Comparison of ENCODE assay signal across 15 cellular contexts in genomic region chr4:142566243-142566642, GRCh38.
DNase-seq lines count a peak whose midpoint lies in the region; ATAC-seq and TF ChIP-seq lines count a peak whose summit lies in the region.
"Had no signal": no experiment of that assay in that cellular context is flagged by ENCODE, and none has a peak within 500 bp of the region (broad histone marks: within the 10 kb centered on the region; RNA-seq: fewer than 3 reads in every experiment).

No MANE protein-coding gene starts in this region.

- H3K27ac ChIP-seq in spleen, result peak overlapping the region in 7 of 8 donors; percentile 24 to 78 (median 52)
- no peak overlapping the region for H3K27ac ChIP-seq in ovary
- H3K27ac ChIP-seq: GM23248 had no signal

- H3K4me1 ChIP-seq in spleen (peaks cover 0 to 7% (median 3%) of the 10 kb centered on the region in 6 donors), ovary (ENCODE audit: insufficient read depth) (no peaks in the 10 kb centered on the region), Caco-2 (peaks cover 42% of the 10 kb centered on the region)

- H3K36me3 ChIP-seq in spleen (no peaks in the 10 kb centered on the region), ovary (no peaks in the 10 kb centered on the region), Caco-2 (ENCODE audit: control insufficient read depth, insufficient read depth, low read length) (no peaks in the 10 kb centered on the region)

- H3K4me3 Mint-ChIP-seq in T-helper 2 cell treated with Interferon-gamma antibody and Interleukin-4, amounts not matched to agents 5 μg/mL and 100 μg/mL, for 36 hours, result peak overlapping the region; percentile 88
- H3K4me3 Mint-ChIP-seq in activated CD4-positive, alpha-beta memory T cell treated with anti-CD3 and anti-CD28 coated beads, Interleukin-2, amount 10 ng/mL, durations not matched to agents 7 days and 5 days, result peak overlapping the region; percentile 82
- H3K4me3 Mint-ChIP-seq in effector memory CD8-positive, alpha-beta T cell, result peak overlapping the region; percentile 60 to 82
- H3K4me3 Mint-ChIP-seq in Caco-2 (ENCODE audit: unreplicated experiment), result no peak overlapping the region
- H3K4me3 Mint-ChIP-seq: nephron had no signal

- TF ChIP-seq POLR2A in spleen (IDR thresholded peaks at IDR 0.05) (no peak), ovary (IDR thresholded peaks at IDR 0.05) (no peak)

- no peaks in the 10 kb centered on the region for H3K9me3 ChIP-seq in spleen
- no peaks in the 10 kb centered on the region for H3K9me3 ChIP-seq in ovary
- no peaks in the 10 kb centered on the region for H3K9me3 ChIP-seq in Caco-2

- peaks cover 54% of the 10 kb centered on the region for H3K4me1 Mint-ChIP-seq in T-helper 2 cell treated with Interferon-gamma antibody and Interleukin-4, amounts not matched to agents 5 μg/mL and 100 μg/mL, for 36 hours (ENCODE audit: low read depth)
- peaks cover 62% of the 10 kb centered on the region for H3K4me1 Mint-ChIP-seq in activated CD4-positive, alpha-beta memory T cell treated with anti-CD3 and anti-CD28 coated beads, Interleukin-2, amount 10 ng/mL, durations not matched to agents 7 days and 5 days
- peaks cover 14 to 35% of the 10 kb centered on the region in 2 donors for H3K4me1 Mint-ChIP-seq in effector memory CD8-positive, alpha-beta T cell (ENCODE audit: low read depth in 2 of 2)
- H3K4me1 Mint-ChIP-seq in Caco-2 (ENCODE audit: low read depth, unreplicated experiment), result peaks cover 19% of the 10 kb centered on the region

- intact Hi-C loops in spleen (cut with DNase I; ENCODE audit: low total_unique reads) (no loop called here), ovary (cut with DNase I) (no loop called here), Caco-2 (cut with micrococcal nuclease; ENCODE audit: unreplicated experiment) (loop anchor here (5.0 to 10.0 kb wide), 2 partner anchors 89 to 441 kb away; no protein-coding TSS in a partner anchor)

- CTCF ChIA-PET in activated CD4-positive, alpha-beta memory T cell treated with anti-CD3 and anti-CD28 coated beads, Interleukin-2, amount 10 ng/mL, durations not matched to agents 7 days and 5 days (lab: Charles Lee), result interaction anchor here (1.3 to 4.9 kb wide), 7 partner anchors 9 to 306 kb away, joined by 3 to 70 read pairs (median 10); no protein-coding TSS in a partner anchor
- CTCF ChIA-PET in Caco-2 (lab: Charles Lee), result no interaction called here

- H3K36me3 Mint-ChIP-seq in T-helper 2 cell treated with Interferon-gamma antibody and Interleukin-4, amounts not matched to agents 5 μg/mL and 100 μg/mL, for 36 hours (ENCODE audit: low read depth), result peaks cover 5% of the 10 kb centered on the region
- peaks cover 7% of the 10 kb centered on the region for H3K36me3 Mint-ChIP-seq in activated CD4-positive, alpha-beta memory T cell treated with anti-CD3 and anti-CD28 coated beads, Interleukin-2, amount 10 ng/mL, durations not matched to agents 7 days and 5 days (ENCODE audit: low read depth)
- no peaks in the 10 kb centered on the region for H3K36me3 Mint-ChIP-seq in effector memory CD8-positive, alpha-beta T cell (ENCODE audit: insufficient read depth)
- H3K36me3 Mint-ChIP-seq in Caco-2 (ENCODE audit: insufficient read depth, unreplicated experiment), result peaks cover 7% of the 10 kb centered on the region

- no peak for TF ChIP-seq EP300 in ovary (IDR thresholded peaks at IDR 0.05)

- H3K27me3 Mint-ChIP-seq in T-helper 2 cell treated with Interferon-gamma antibody and Interleukin-4, amounts not matched to agents 5 μg/mL and 100 μg/mL, for 36 hours (ENCODE audit: low read depth), result no peaks in the 10 kb centered on the region
- no peaks in the 10 kb centered on the region for H3K27me3 Mint-ChIP-seq in activated CD4-positive, alpha-beta memory T cell treated with anti-CD3 and anti-CD28 coated beads, Interleukin-2, amount 10 ng/mL, durations not matched to agents 7 days and 5 days
- H3K27me3 Mint-ChIP-seq in effector memory CD8-positive, alpha-beta T cell, result no peaks in the 10 kb centered on the region
- no peaks in the 10 kb centered on the region for H3K27me3 Mint-ChIP-seq in Caco-2 (ENCODE audit: insufficient read depth, unreplicated experiment)

- BruUV-seq in Caco-2 (replicated peaks; lab: Mats Ljungman, UMichigan), result no TSS peak

- no peak for ATAC-seq in effector memory CD8-positive, alpha-beta T cell (replicated peaks)
- no peak for ATAC-seq in HG02852 (IDR thresholded peaks at IDR 0.05; ENCODE audit: unreplicated experiment)
- ATAC-seq: K562, left cardiac atrium, right cardiac atrium had no signal

- POLR2A ChIA-PET in activated CD4-positive, alpha-beta memory T cell treated with anti-CD3 and anti-CD28 coated beads, Interleukin-2, amount 10 ng/mL, durations not matched to agents 7 days and 5 days (lab: Charles Lee), result interaction anchor here (1.0 to 4.9 kb wide), 16 partner anchors 9 to 279 kb away, joined by 3 to 146 read pairs (median 6); partner anchors contain the start of gene INPP4B
- POLR2A ChIA-PET in Caco-2 (lab: Charles Lee), result no interaction called here

- H3K9me3 Mint-ChIP-seq in T-helper 2 cell treated with Interferon-gamma antibody and Interleukin-4, amounts not matched to agents 5 μg/mL and 100 μg/mL, for 36 hours, result peaks cover 5% of the 10 kb centered on the region
- H3K9me3 Mint-ChIP-seq in activated CD4-positive, alpha-beta memory T cell treated with anti-CD3 and anti-CD28 coated beads, Interleukin-2, amount 10 ng/mL, durations not matched to agents 7 days and 5 days, result no peaks in the 10 kb centered on the region
- H3K9me3 Mint-ChIP-seq in effector memory CD8-positive, alpha-beta T cell, result no peaks in the 10 kb centered on the region
- H3K9me3 Mint-ChIP-seq in Caco-2 (ENCODE audit: unreplicated experiment), result peaks cover 10% of the 10 kb centered on the region

- no peak for DNase-seq in T-helper 2 cell treated with Interferon-gamma antibody and Interleukin-4, amounts not matched to agents 5 μg/mL and 100 μg/mL, for 36 hours (ENCODE audit: low spot score)
- DNase-seq in T-helper 2 cell (no peak), spleen (no peak), ovary (no peak), Caco-2 (no peak)
- DNase-seq in activated CD4-positive, alpha-beta memory T cell treated with anti-CD3 and anti-CD28 coated beads, Interleukin-2, amount 10 ng/mL, durations not matched to agents 7 days and 5 days, result no peak
- DNase-seq in effector memory CD8-positive, alpha-beta T cell, result no peak
- DNase-seq: activated gamma-delta T cell, cerebellar nuclear complex, GM23248, left cardiac atrium, right cardiac atrium had no signal

- peak overlapping the region; percentile 95 for H3K27ac Mint-ChIP-seq in T-helper 2 cell treated with Interferon-gamma antibody and Interleukin-4, amounts not matched to agents 5 μg/mL and 100 μg/mL, for 36 hours
- H3K27ac Mint-ChIP-seq in activated CD4-positive, alpha-beta memory T cell treated with anti-CD3 and anti-CD28 coated beads, Interleukin-2, amount 10 ng/mL, durations not matched to agents 7 days and 5 days, result peak overlapping the region; percentile 96
- peak overlapping the region; percentile 64 to 92 for H3K27ac Mint-ChIP-seq in effector memory CD8-positive, alpha-beta T cell
- H3K27ac Mint-ChIP-seq in Caco-2 (ENCODE audit: unreplicated experiment), result no peak overlapping the region
- H3K27ac Mint-ChIP-seq: nephron had no signal

- TF ChIP-seq CTCF in spleen (IDR thresholded peaks at IDR 0.05 in 8 of 11, conservative IDR thresholded peaks at IDR 0.05 in 3 of 11) (no peak), ovary (IDR thresholded peaks at IDR 0.05) (no peak), Caco-2 (IDR thresholded peaks at IDR 0.05; ENCODE audit: insufficient read depth in 1 of 2, low read depth in 1 of 2, low read length in 1 of 2, severe bottlenecking in 1 of 2, unreplicated experiment in 1 of 2) (no peak)

- H3K4me3 ChIP-seq in spleen (peak overlapping the region in 5 of 8 donors; percentile 2 to 46 (median 10)), ovary (no peak overlapping the region), Caco-2 (ENCODE audit: low read depth, low read length) (no peak overlapping the region)
- H3K4me3 ChIP-seq: GM23248, K562 had no signal

- H3K27me3 ChIP-seq in spleen (replicated peaks in 1 of 7) (no peaks in the 10 kb centered on the region), ovary (no peaks in the 10 kb centered on the region), Caco-2 (replicated peaks; ENCODE audit: control insufficient read depth, insufficient read depth, low read length) (no peaks in the 10 kb centered on the region)

Comparison
In these comparisons a context has a peak if more than half of its experiments do, and no peak if none do; other contexts are left out.
1. H3K27ac ChIP-seq: peak in spleen (7 of 8); none in ovary (0 of 2).
2. H3K4me3 ChIP-seq: peak in spleen (5 of 8); none in ovary (single experiment) and Caco-2 (single experiment).